8 cellular contexts compared by ENCODE assay signal in the genomic region with DNA sequence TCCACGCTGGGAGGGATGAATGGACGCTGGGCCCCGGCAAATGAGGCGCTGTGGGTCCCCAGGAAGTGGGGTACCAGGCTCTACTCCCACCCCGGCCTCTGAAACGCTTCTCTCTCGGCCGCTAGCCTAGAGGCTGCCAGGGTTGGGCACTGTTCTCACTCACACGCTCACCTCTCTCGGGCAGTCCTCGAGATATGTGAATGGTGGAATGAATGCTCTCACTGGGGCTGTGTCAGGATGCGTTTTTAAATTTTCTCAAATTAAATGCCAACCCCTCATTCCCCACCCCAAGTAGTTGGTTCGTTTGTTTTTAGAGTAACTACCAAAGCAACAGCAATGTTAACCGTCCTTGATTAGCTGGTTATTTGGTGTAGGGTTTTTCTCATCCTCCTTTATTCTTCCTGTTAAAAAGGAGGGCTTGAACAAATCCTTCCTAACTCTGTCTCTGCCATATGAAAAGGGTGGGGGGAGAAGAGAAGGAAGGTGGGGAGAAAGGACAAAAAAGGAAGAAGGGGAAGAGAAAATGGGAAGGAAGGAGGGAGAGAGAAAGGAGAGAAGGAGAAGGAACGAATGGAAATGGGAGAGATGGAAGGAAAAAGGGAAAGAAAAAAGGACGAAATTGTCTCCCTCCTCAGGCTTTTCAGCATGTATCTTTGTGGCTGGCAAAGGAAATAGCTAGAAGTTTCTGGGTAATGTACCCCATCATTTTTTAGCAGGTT. TPM values are rescaled to one million over a fixed set of nuclear protein-coding genes. Genes with fewer than 3 reads are reported as not detected.
DNase-seq lines count a peak whose midpoint lies in the region; ATAC-seq and TF ChIP-seq lines count a peak whose summit lies in the region.

No MANE protein-coding gene starts in this region.

- no peaks in the 10 kb centered on the region for H3K9me3 ChIP-seq in Caco-2

- intact Hi-C loops in Caco-2 (cut with micrococcal nuclease; ENCODE audit: unreplicated experiment), result no loop called here

- H3K27ac Mint-ChIP-seq in neural crest cell (ENCODE audit: unreplicated experiment), result no peak overlapping the region
- no peak overlapping the region for H3K27ac Mint-ChIP-seq in Caco-2 (ENCODE audit: unreplicated experiment)

- CTCF ChIA-PET in Caco-2 (lab: Charles Lee) (no interaction called here), HEK293T (lab: Yijun Ruan, JAX) (interaction anchor here (0.6 to 1.2 kb wide), 2 partner anchors 405 to 706 kb away, joined by 3 read pairs; no protein-coding TSS in a partner anchor)

- H3K27me3 ChIP-seq in Caco-2 (replicated peaks; ENCODE audit: control insufficient read depth, insufficient read depth, low read length), result no peaks in the 10 kb centered on the region

- DNase-seq in NCI-H82 (lab: John Stamatoyannopoulos, UW) (peak; percentile 50), NCI-H82 treated with DMSO at 0.1 percent for 48 hours (lab: John Stamatoyannopoulos, UW; ENCODE audit: unreplicated experiment) (no peak), cerebellum (ENCODE audit: low spot score) (peak; percentile 37), neural crest cell (ENCODE audit: low read depth, low spot score) (no peak), Caco-2 (no peak), HEK293T (ENCODE audit: extremely low spot score) (no peak)
- DNase-seq in stimulated activated naive CD4-positive, alpha-beta T cell (lab: John Stamatoyannopoulos, UW), result no peak

- no TSS peak for BruUV-seq in Caco-2 (replicated peaks; lab: Mats Ljungman, UMichigan)

- H3K4me1 Mint-ChIP-seq in neural crest cell (peaks cover 79% of the 10 kb centered on the region), Caco-2 (ENCODE audit: low read depth, unreplicated experiment) (peaks cover 8% of the 10 kb centered on the region)

- no peaks in the 10 kb centered on the region for H3K36me3 ChIP-seq in Caco-2 (ENCODE audit: control insufficient read depth, insufficient read depth, low read length)

- POLR2A ChIA-PET in Caco-2 (lab: Charles Lee) (no interaction called here), HEK293T (lab: Yijun Ruan, JAX) (no interaction called here)

- H3K4me1 ChIP-seq in Caco-2, result no peaks in the 10 kb centered on the region

- H3K4me3 ChIP-seq in Caco-2 (ENCODE audit: low read depth, low read length), result no peak overlapping the region

- TF ChIP-seq CTCF in neural crest cell (conservative IDR thresholded peaks at IDR 0.05) (no peak), Caco-2 (IDR thresholded peaks at IDR 0.05; ENCODE audit: insufficient read depth in 1 of 2, low read depth in 1 of 2, low read length in 1 of 2, severe bottlenecking in 1 of 2, unreplicated experiment in 1 of 2) (no peak)

- H3K36me3 Mint-ChIP-seq in neural crest cell (ENCODE audit: low read depth) (no peaks in the 10 kb centered on the region), Caco-2 (ENCODE audit: insufficient read depth, unreplicated experiment) (no peaks in the 10 kb centered on the region)

- H3K9me3 Mint-ChIP-seq in neural crest cell (no peaks in the 10 kb centered on the region), Caco-2 (ENCODE audit: unreplicated experiment) (no peaks in the 10 kb centered on the region)

- H3K4me3 Mint-ChIP-seq in neural crest cell (peak overlapping the region; percentile 95), Caco-2 (ENCODE audit: unreplicated experiment) (no peak overlapping the region)

- H3K27me3 Mint-ChIP-seq in neural crest cell (ENCODE audit: low read depth) (peaks cover 99% of the 10 kb centered on the region), Caco-2 (ENCODE audit: insufficient read depth, unreplicated experiment) (peaks cover 53% of the 10 kb centered on the region)

- ATAC-seq in HG03378 (IDR thresholded peaks at IDR 0.05; ENCODE audit: unreplicated experiment), result peak; percentile 1

TF ChIP-seq in HEK293T, 16 proteins besides CTCF, POLR2A, EP300 and RAD21:
- no peak for TF ChIP-seq ZNF384 (IDR thresholded peaks at IDR 0.05)
- TF ChIP-seq NFRKB (IDR thresholded peaks at IDR 0.05), result no peak

RNA-seq across cellular contexts. Expression of gene EBF1, which starts 1.4 kb away (rescaled TPM):
- total RNA-seq in cerebellum, result 122 TPM
- total RNA-seq in neural crest cell, result 12.6 and 14.8 TPM in 2 replicates
- total RNA-seq in Caco-2 (2022), result not detected in 2 replicates

Comparison
In these comparisons a context has a peak if more than half of its experiments do, and no peak if none do; other contexts are left out.
1. DNase-seq: peak in NCI-H82 (single experiment) and cerebellum (single experiment); none in NCI-H82 treated with DMSO at 0.1 percent for 48 hours (single experiment), neural crest cell (single experiment), Caco-2 (0 of 2), stimulated activated naive CD4-positive, alpha-beta T cell (0 of 6) and HEK293T (single experiment).
2. RNA of gene EBF1, which starts 1.4 kb away (total RNA-seq): 122 TPM in cerebellum (single experiment) and 12.6 to 14.8 TPM in neural crest cell; not detected in Caco-2; every median in the first group is over 10 times any median in the second.